Comparison of ENCODE assay signal across 24 cellular contexts in the genomic region with DNA sequence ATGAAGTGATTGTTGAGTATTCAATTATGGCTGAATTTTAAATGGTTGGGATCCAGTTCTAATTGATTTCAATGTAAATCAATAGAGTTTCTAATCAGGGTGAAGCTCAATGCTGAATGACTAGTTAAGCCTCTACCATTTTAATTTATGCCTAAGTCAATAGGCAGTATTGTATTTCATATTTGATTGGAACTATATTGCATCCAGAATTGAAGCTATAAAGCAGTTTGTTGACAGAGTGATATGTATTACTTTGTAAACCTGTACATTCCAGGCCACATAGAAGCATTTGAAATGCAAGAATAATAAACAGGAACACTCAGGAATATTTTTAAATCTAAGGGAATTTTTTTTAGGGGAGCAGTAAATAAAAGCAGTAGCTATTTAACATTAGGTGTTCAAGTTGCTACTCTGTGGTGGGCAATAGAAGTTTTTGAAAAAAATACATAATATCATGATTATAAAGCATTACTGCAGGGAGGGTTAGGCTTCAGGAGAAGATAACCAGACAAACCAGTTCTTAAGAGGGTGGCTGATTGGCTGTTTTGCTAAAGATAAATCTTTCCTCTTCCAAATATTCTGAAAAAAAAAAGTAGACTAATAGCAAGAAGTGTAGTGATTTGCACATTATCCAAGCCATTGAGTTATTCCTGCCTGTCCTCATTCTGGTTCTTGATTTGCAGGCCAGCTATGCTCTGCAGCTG.
DNase-seq lines count a peak whose midpoint lies in the region; ATAC-seq, FAIRE-seq and TF ChIP-seq lines count a peak whose summit lies in the region.
"Had no signal": no experiment of that assay in that cellular context is flagged by ENCODE, and none has a peak within 500 bp of the region (broad histone marks: within the 10 kb centered on the region; RNA-seq: fewer than 3 reads in every experiment).

No MANE protein-coding gene starts in this region.

- H3K27me3 ChIP-seq in right cardiac atrium (ENCODE audit: control insufficient read depth, insufficient read depth) (no peaks in the 10 kb centered on the region), ovary (no peaks in the 10 kb centered on the region)
- H3K27me3 ChIP-seq: BLaER1, gastrocnemius medialis, left lung had no signal

- H3K36me3 ChIP-seq in ovary, result no peaks in the 10 kb centered on the region
- H3K36me3 ChIP-seq: BLaER1, gastrocnemius medialis, left lung had no signal

- no peak overlapping the region for H3K4me3 ChIP-seq in right cardiac atrium (ENCODE audit: low read length)
- H3K4me3 ChIP-seq in ovary, result no peak overlapping the region
- H3K4me3 ChIP-seq: BLaER1, gastrocnemius medialis, left lung, psoas muscle had no signal

- H3K27ac ChIP-seq in right cardiac atrium (ENCODE audit: low read length), result no peak overlapping the region
- H3K27ac ChIP-seq in ovary, result no peak overlapping the region
- H3K27ac ChIP-seq: BLaER1, gastrocnemius medialis, HL-60, left lung, psoas muscle had no signal

- H3K9me3 Mint-ChIP-seq in osteocyte (ENCODE audit: unreplicated experiment), result peaks cover 5% of the 10 kb centered on the region
- H3K9me3 Mint-ChIP-seq: stimulated activated memory B cell treated with anti-CD40 and anti-IgM and Interleukin-4, amounts not matched to agents 10 μg/mL and 1 μg/mL and 100 μg/mL, for 72 hours had no signal

- no peaks in the 10 kb centered on the region for H3K4me1 ChIP-seq in right cardiac atrium (ENCODE audit: control insufficient read depth, insufficient read depth, low read length)
- no peaks in the 10 kb centered on the region for H3K4me1 ChIP-seq in ovary (ENCODE audit: insufficient read depth)
- H3K4me1 ChIP-seq: BLaER1, left lung, psoas muscle had no signal

- FAIRE-seq in islet of Langerhans (lab: Jason Lieb, UNC), result peak; percentile 68

- intact Hi-C loops in right cardiac atrium (cut with DNase I) (no loop called here), ovary (cut with DNase I) (no loop called here)

- H3K36me3 Mint-ChIP-seq in osteocyte (ENCODE audit: unreplicated experiment), result no peaks in the 10 kb centered on the region
- H3K36me3 Mint-ChIP-seq: stimulated activated memory B cell treated with anti-CD40 and anti-IgM and Interleukin-4, amounts not matched to agents 10 μg/mL and 1 μg/mL and 100 μg/mL, for 72 hours had no signal

- no peak overlapping the region for H3K27ac Mint-ChIP-seq in osteocyte (ENCODE audit: unreplicated experiment)
- H3K27ac Mint-ChIP-seq: stimulated activated memory B cell treated with anti-CD40 and anti-IgM and Interleukin-4, amounts not matched to agents 10 μg/mL and 1 μg/mL and 100 μg/mL, for 72 hours had no signal

- no peak for TF ChIP-seq POLR2A in ovary (IDR thresholded peaks at IDR 0.05)

- H3K9me3 ChIP-seq in right cardiac atrium (ENCODE audit: control insufficient read depth, low read length), result no peaks in the 10 kb centered on the region
- H3K9me3 ChIP-seq in ovary, result no peaks in the 10 kb centered on the region
- H3K9me3 ChIP-seq: BLaER1, gastrocnemius medialis, left lung, psoas muscle had no signal

- no peak for ATAC-seq in HG02610 (IDR thresholded peaks at IDR 0.05; ENCODE audit: unreplicated experiment)
- ATAC-seq in right cardiac atrium, result no peak
- ATAC-seq: gastrocnemius medialis; left lung; psoas muscle; stimulated activated memory B cell treated with anti-CD40 and anti-IgM and Interleukin-4, amounts not matched to agents 10 μg/mL and 1 μg/mL and 100 μg/mL, for 72 hours had no signal

- DNase-seq in DMS53 (lab: John Stamatoyannopoulos, UW) (peak; percentile 79), NCI-H1105 treated with DMSO at 0.1 percent for 48 hours (lab: John Stamatoyannopoulos, UW) (peak; percentile 33), NCI-H510A (lab: John Stamatoyannopoulos, UW) (peak; percentile 12), osteocyte (ENCODE audit: extremely low spot score, unreplicated experiment) (no peak), right cardiac atrium (no peak), ovary (no peak)
- DNase-seq: activated CD8-positive, alpha-beta memory T cell treated with anti-CD3 and anti-CD28 coated beads for 24 hours; activated gamma-delta T cell; central memory CD4-positive, alpha-beta T cell; dermis blood vessel endothelial cell; DND-41; gastrocnemius medialis; left lung; mesenchymal stem cell; NCI-H524 treated with DMSO at 0.1 percent for 48 hours; psoas muscle; stimulated activated CD4-positive, alpha-beta T cell treated with anti-CD3 and anti-CD28 coated beads, Interleukin-4, amount 100 ng/mL, for 4 hours; substantia nigra; T-helper 2 cell had no signal

- H3K4me3 Mint-ChIP-seq in osteocyte (ENCODE audit: unreplicated experiment), result no peak overlapping the region
- H3K4me3 Mint-ChIP-seq: stimulated activated memory B cell treated with anti-CD40 and anti-IgM and Interleukin-4, amounts not matched to agents 10 μg/mL and 1 μg/mL and 100 μg/mL, for 72 hours had no signal

- TF ChIP-seq EP300 in ovary (IDR thresholded peaks at IDR 0.05), result no peak

- H3K4me1 Mint-ChIP-seq in osteocyte (ENCODE audit: unreplicated experiment), result peaks cover 33% of the 10 kb centered on the region

- TF ChIP-seq CTCF in osteocyte (IDR thresholded peaks at IDR 0.05), result no peak
- TF ChIP-seq CTCF in ovary (IDR thresholded peaks at IDR 0.05), result no peak

- H3K27me3 Mint-ChIP-seq in osteocyte (ENCODE audit: unreplicated experiment), result no peaks in the 10 kb centered on the region
- H3K27me3 Mint-ChIP-seq: stimulated activated memory B cell treated with anti-CD40 and anti-IgM and Interleukin-4, amounts not matched to agents 10 μg/mL and 1 μg/mL and 100 μg/mL, for 72 hours had no signal

Comparison
In these comparisons a context has a peak if more than half of its experiments do, and no peak if none do; other contexts are left out.
1. DNase-seq: peak in DMS53 (single experiment), NCI-H1105 treated with DMSO at 0.1 percent for 48 hours (single experiment) and NCI-H510A (single experiment); none in osteocyte (single experiment), right cardiac atrium (0 of 3) and ovary (0 of 5).